Comparison of ENCODE assay signal across 9 cellular contexts in genomic region chr11:17405232-17406005, GRCh38. TPM values are rescaled to one million over a fixed set of nuclear protein-coding genes. Genes with fewer than 3 reads are reported as not detected.
DNase-seq lines count a peak whose midpoint lies in the region; ATAC-seq and TF ChIP-seq lines count a peak whose summit lies in the region.
"Had no signal": no experiment of that assay in that cellular context is flagged by ENCODE, and none has a peak within 500 bp of the region (broad histone marks: within the 10 kb centered on the region; RNA-seq: fewer than 3 reads in every experiment).

No MANE protein-coding gene starts in this region.

- no peaks in the 10 kb centered on the region for H3K27me3 ChIP-seq in BLaER1
- no peaks in the 10 kb centered on the region for H3K27me3 ChIP-seq in transverse colon

- H3K4me1 ChIP-seq in BLaER1 (peaks cover 67% of the 10 kb centered on the region), transverse colon (peaks cover 0 to 15% (median 6%) of the 10 kb centered on the region in 4 donors)

- no peaks in the 10 kb centered on the region for H3K36me3 Mint-ChIP-seq in activated CD4-positive, alpha-beta memory T cell treated with anti-CD3 and anti-CD28 coated beads, Interleukin-2, amount 10 ng/mL, durations not matched to agents 7 days and 5 days (ENCODE audit: low read depth)

- H3K27ac ChIP-seq in BLaER1 (peak overlapping the region; percentile 67), transverse colon (peak overlapping the region; percentile 9 to 56 (median 52))

- POLR2A ChIA-PET in activated CD4-positive, alpha-beta memory T cell treated with anti-CD3 and anti-CD28 coated beads, Interleukin-2, amount 10 ng/mL, durations not matched to agents 7 days and 5 days (lab: Charles Lee) = no interaction called here

- no peaks in the 10 kb centered on the region for H3K9me3 ChIP-seq in BLaER1
- H3K9me3 ChIP-seq in transverse colon = no peaks in the 10 kb centered on the region

- TF ChIP-seq POLR2A in transverse colon (IDR thresholded peaks at IDR 0.05) = no peak

- H3K4me3 Mint-ChIP-seq in activated CD4-positive, alpha-beta memory T cell treated with anti-CD3 and anti-CD28 coated beads, Interleukin-2, amount 10 ng/mL, durations not matched to agents 7 days and 5 days = no peak overlapping the region
- H3K4me3 Mint-ChIP-seq: stimulated activated naive CD8-positive, alpha-beta T cell treated with anti-CD3 and anti-CD28 coated beads, Interleukin-15, Interleukin-2, amounts not matched to agents 100 ng/mL and 50 ng/mL, for 24 hours had no signal

- H3K4me3 ChIP-seq in BLaER1 (no peak overlapping the region), transverse colon (no peak overlapping the region)

- H3K9ac ChIP-seq in BLaER1 = peak overlapping the region; percentile 55

- no peaks in the 10 kb centered on the region for H3K27me3 Mint-ChIP-seq in activated CD4-positive, alpha-beta memory T cell treated with anti-CD3 and anti-CD28 coated beads, Interleukin-2, amount 10 ng/mL, durations not matched to agents 7 days and 5 days
- H3K27me3 Mint-ChIP-seq: stimulated activated naive CD8-positive, alpha-beta T cell treated with anti-CD3 and anti-CD28 coated beads, Interleukin-15, Interleukin-2, amounts not matched to agents 100 ng/mL and 50 ng/mL, for 24 hours had no signal

- peaks cover 8% of the 10 kb centered on the region for H3K4me1 Mint-ChIP-seq in activated CD4-positive, alpha-beta memory T cell treated with anti-CD3 and anti-CD28 coated beads, Interleukin-2, amount 10 ng/mL, durations not matched to agents 7 days and 5 days

- 50 to 86% methylated on average over 4 to 14 of the region's 15 CpGs for WGBS in transverse colon (ENCODE audit: low coverage in 1 of 2), 2 donors

- no peak overlapping the region for H3K27ac Mint-ChIP-seq in activated CD4-positive, alpha-beta memory T cell treated with anti-CD3 and anti-CD28 coated beads, Interleukin-2, amount 10 ng/mL, durations not matched to agents 7 days and 5 days
- H3K27ac Mint-ChIP-seq: stimulated activated naive CD8-positive, alpha-beta T cell treated with anti-CD3 and anti-CD28 coated beads, Interleukin-15, Interleukin-2, amounts not matched to agents 100 ng/mL and 50 ng/mL, for 24 hours had no signal

- H4K20me1 ChIP-seq in BLaER1 = no peaks in the 10 kb centered on the region

- ATAC-seq in HG03108 (IDR thresholded peaks at IDR 0.05; ENCODE audit: unreplicated experiment) = peak; percentile 46
- ATAC-seq in GM21825 (IDR thresholded peaks at IDR 0.05; ENCODE audit: unreplicated experiment) = no peak

- CTCF ChIA-PET in activated CD4-positive, alpha-beta memory T cell treated with anti-CD3 and anti-CD28 coated beads, Interleukin-2, amount 10 ng/mL, durations not matched to agents 7 days and 5 days (lab: Charles Lee) = no interaction called here

- no peaks in the 10 kb centered on the region for H3K9me3 Mint-ChIP-seq in activated CD4-positive, alpha-beta memory T cell treated with anti-CD3 and anti-CD28 coated beads, Interleukin-2, amount 10 ng/mL, durations not matched to agents 7 days and 5 days
- H3K9me3 Mint-ChIP-seq: stimulated activated naive CD8-positive, alpha-beta T cell treated with anti-CD3 and anti-CD28 coated beads, Interleukin-15, Interleukin-2, amounts not matched to agents 100 ng/mL and 50 ng/mL, for 24 hours had no signal

- no peaks in the 10 kb centered on the region for H3K36me3 ChIP-seq in BLaER1
- no peaks in the 10 kb centered on the region for H3K36me3 ChIP-seq in transverse colon

- H3K4me2 ChIP-seq in BLaER1 = peak overlapping the region; percentile 77

- TF ChIP-seq CTCF in transverse colon (IDR thresholded peaks at IDR 0.05) = peak in 1 of 5 experiments; percentile 23

- DNase-seq in amygdala (lab: John Stamatoyannopoulos, UW) = peak in 49 of 56 donors; percentile 6 to 83 (median 50)
- peak; percentile 52 for DNase-seq in iris pigment epithelial cell (ENCODE audit: low read depth)
- peak; percentile 68 for DNase-seq in transverse colon
- DNase-seq in activated CD4-positive, CD25-positive, alpha-beta regulatory T cell (lab: John Stamatoyannopoulos, UW) = no peak
- DNase-seq in activated CD4-positive, alpha-beta memory T cell treated with anti-CD3 and anti-CD28 coated beads, Interleukin-2, amount 10 ng/mL, durations not matched to agents 7 days and 5 days = no peak

- in situ Hi-C loops in transverse colon (cut with MboI; ENCODE audit: low pct_ligation_motif_present in 1 of 4, low pct_unique_long_range_greater_than_20kb in 1 of 4, low sequenced_read_pairs in 3 of 4) = no loop called here

- intact Hi-C loops in transverse colon (cut with DNase I; ENCODE audit: low total_unique reads) = loop anchor here (1.0 kb wide), 1 partner anchor 30 kb away; no protein-coding TSS in a partner anchor

- no peak for TF ChIP-seq EP300 in transverse colon (IDR thresholded peaks at IDR 0.05; ENCODE audit: low read depth)

RNA-seq across cellular contexts. Expression of gene KCNJ11, which starts 17.0 kb away (rescaled TPM):
- 100 to 1,000 TPM in 1 of 4 donors, 1 to 10 TPM in 2, not detected in 1; 1.3 to 135 (median 3.5) TPM for total RNA-seq in transverse colon
- total RNA-seq in activated CD4-positive, alpha-beta memory T cell treated with anti-CD3 and anti-CD28 coated beads, Interleukin-2, amount 10 ng/mL, durations not matched to agents 7 days and 5 days = under 1 TPM; 0.18 to 0.55 TPM

RNA-seq across cellular contexts. Expression of gene NCR3LG1, which starts 53.8 kb away (rescaled TPM):
- 10 to 100 TPM in 2 of 4 donors, 1 to 10 TPM in 2; 5.2 to 11.7 (median 9.4) TPM for total RNA-seq in transverse colon
- total RNA-seq in activated CD4-positive, alpha-beta memory T cell treated with anti-CD3 and anti-CD28 coated beads, Interleukin-2, amount 10 ng/mL, durations not matched to agents 7 days and 5 days = under 1 TPM; 0.15 TPM

Comparison
In these comparisons a context has a peak if more than half of its experiments do, and no peak if none do; other contexts are left out.
1. DNase-seq: peak in amygdala (49 of 56), iris pigment epithelial cell (single experiment) and transverse colon (single experiment); none in activated CD4-positive, CD25-positive, alpha-beta regulatory T cell (0 of 4) and activated CD4-positive, alpha-beta memory T cell treated with anti-CD3 and anti-CD28 coated beads, Interleukin-2, amount 10 ng/mL, durations not matched to agents 7 days and 5 days (single experiment).
2. RNA of gene NCR3LG1, which starts 53.8 kb away (total RNA-seq): 5.2 to 11.7 TPM in transverse colon; 0.15 TPM in activated CD4-positive, alpha-beta memory T cell treated with anti-CD3 and anti-CD28 coated beads, Interleukin-2, amount 10 ng/mL, durations not matched to agents 7 days and 5 days; every median in the first group is over 4 times any median in the second.